Comparison of ENCODE assay signal across 18 cellular contexts in genomic region chr11:64211181-64211872, GRCh38.
"Had no signal": no experiment of that assay in that cellular context is flagged by ENCODE, and none has a peak within 500 bp of the region (broad histone marks: within the 10 kb centered on the region; RNA-seq: fewer than 3 reads in every experiment).

No MANE protein-coding gene starts in this region.

- H3K27ac Mint-ChIP-seq: progenitor cell of endocrine pancreas had no signal

- DNase-seq: anterior cingulate cortex; brain microvascular endothelial cell; cortex of kidney; effector CD8-positive, alpha-beta T cell; foreskin fibroblast; hypothalamus; left ventricle myocardium inferior; naive thymus-derived CD4-positive, alpha-beta T cell; occipital lobe; stimulated activated CD4-positive, alpha-beta T cell treated with anti-CD3 and anti-CD28 coated beads, Interleukin-15, amount 100 ng/mL, for 24 hours; stimulated activated CD4-positive, alpha-beta T cell treated with anti-CD3 and anti-CD28 coated beads, Interleukin-4, amount 100 ng/mL, for 4 hours; stimulated activated CD8-positive, alpha-beta memory T cell treated with anti-CD3 and anti-CD28 coated beads, Interleukin-4, amount 100 ng/mL, for 48 hours; trophoblast cell had no signal

- H3K27ac ChIP-seq: brain microvascular endothelial cell, left ventricle myocardium inferior, right atrium auricular region, suprapubic skin had no signal

- H3K9me3 Mint-ChIP-seq: naive thymus-derived CD4-positive, alpha-beta T cell; stimulated activated naive CD8-positive, alpha-beta T cell treated with anti-CD3 and anti-CD28 coated beads, Interleukin-15, Interleukin-2, amounts not matched to agents 100 ng/mL and 50 ng/mL, for 24 hours had no signal

- H3K4me3 ChIP-seq: left ventricle myocardium inferior, right atrium auricular region, suprapubic skin had no signal

- H3K27me3 Mint-ChIP-seq: activated naive CD8-positive, alpha-beta T cell; naive thymus-derived CD4-positive, alpha-beta T cell; progenitor cell of endocrine pancreas; stimulated activated naive CD8-positive, alpha-beta T cell treated with anti-CD3 and anti-CD28 coated beads, Interleukin-15, Interleukin-2, amounts not matched to agents 100 ng/mL and 50 ng/mL, for 24 hours had no signal

- H3K27me3 ChIP-seq: brain microvascular endothelial cell, right atrium auricular region, suprapubic skin had no signal

- H3K9me3 ChIP-seq: left ventricle myocardium inferior, right atrium auricular region, suprapubic skin had no signal

- ATAC-seq: naive thymus-derived CD4-positive, alpha-beta T cell had no signal

- H3K4me3 Mint-ChIP-seq: activated naive CD8-positive, alpha-beta T cell; naive thymus-derived CD4-positive, alpha-beta T cell; stimulated activated naive CD8-positive, alpha-beta T cell treated with anti-CD3 and anti-CD28 coated beads, Interleukin-15, Interleukin-2, amounts not matched to agents 100 ng/mL and 50 ng/mL, for 24 hours had no signal
